In the genomic region with DNA sequence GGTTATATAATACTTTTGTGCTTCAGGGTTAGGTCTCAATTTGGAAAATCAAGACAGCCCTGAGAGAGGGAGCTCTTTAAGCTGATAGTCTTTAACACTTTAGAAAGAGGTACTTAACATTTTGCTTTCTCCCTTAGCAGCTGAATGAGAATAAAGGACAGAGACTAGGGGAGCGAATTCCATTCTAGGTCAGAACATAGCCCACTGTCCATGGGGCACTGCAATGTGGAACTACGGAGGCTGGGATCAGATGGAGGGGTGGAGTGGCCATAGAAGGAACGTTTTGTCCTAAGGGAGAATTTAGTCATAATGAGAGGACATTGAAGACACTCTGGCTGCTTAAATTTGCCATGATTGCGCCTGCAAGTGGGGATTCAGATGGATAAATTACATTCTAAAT, we compare ENCODE assay signal across 1 cellular context.
TF ChIP-seq lines count a peak whose summit lies in the region.

No MANE protein-coding gene starts in this region.

TF ChIP-seq in H1, 55 proteins besides CTCF, POLR2A, EP300 and RAD21:
- TF ChIP-seq HDAC6 (IDR thresholded peaks at IDR 0.05; ENCODE audit: low read depth, low read length) (no peak), TAF1 (IDR thresholded peaks at IDR 0.05; ENCODE audit: low read depth, low read length) (no peak), TAF7 (optimal IDR thresholded peaks at IDR 0.05; ENCODE audit: borderline replicate concordance, low read depth, low read length) (no peak), SRF (IDR thresholded peaks at IDR 0.05; ENCODE audit: low read depth, low read length) (no peak), GABPA (IDR thresholded peaks at IDR 0.05; ENCODE audit: borderline replicate concordance, insufficient read depth, low read length) (no peak), SP1 (IDR thresholded peaks at IDR 0.05; ENCODE audit: low read depth, low read length) (no peak)
